In the genomic region with DNA sequence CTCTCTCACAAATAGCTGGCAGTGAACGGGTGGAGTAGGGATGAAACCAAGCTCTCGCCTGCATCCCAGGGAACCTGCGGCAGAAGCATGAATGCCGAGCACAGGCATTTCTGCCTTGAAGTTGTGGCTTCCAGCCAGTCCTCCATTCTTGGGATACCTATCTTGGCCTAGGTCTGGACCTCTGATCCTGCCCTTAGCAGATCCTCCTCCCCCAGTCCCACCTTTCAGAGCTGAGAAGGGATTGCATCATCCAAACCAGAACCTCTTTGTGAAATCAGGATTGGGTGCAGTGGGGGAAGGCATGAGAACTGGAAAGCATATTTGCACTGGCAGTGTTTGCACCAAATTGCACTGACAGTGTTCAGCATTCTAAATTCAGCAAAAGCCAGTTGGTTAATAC, we compare ENCODE assay signal across 1 cellular context.
A peak's percentile ranks its signal among the peaks of the same experiment; 100 is the strongest.
TF ChIP-seq lines count a peak whose summit lies in the region.

No MANE protein-coding gene starts in this region.

TF ChIP-seq in HepG2, 621 proteins besides CTCF, POLR2A, EP300 and RAD21 (continued from another document and continues in another):
- TF ChIP-seq, protein P1, sequence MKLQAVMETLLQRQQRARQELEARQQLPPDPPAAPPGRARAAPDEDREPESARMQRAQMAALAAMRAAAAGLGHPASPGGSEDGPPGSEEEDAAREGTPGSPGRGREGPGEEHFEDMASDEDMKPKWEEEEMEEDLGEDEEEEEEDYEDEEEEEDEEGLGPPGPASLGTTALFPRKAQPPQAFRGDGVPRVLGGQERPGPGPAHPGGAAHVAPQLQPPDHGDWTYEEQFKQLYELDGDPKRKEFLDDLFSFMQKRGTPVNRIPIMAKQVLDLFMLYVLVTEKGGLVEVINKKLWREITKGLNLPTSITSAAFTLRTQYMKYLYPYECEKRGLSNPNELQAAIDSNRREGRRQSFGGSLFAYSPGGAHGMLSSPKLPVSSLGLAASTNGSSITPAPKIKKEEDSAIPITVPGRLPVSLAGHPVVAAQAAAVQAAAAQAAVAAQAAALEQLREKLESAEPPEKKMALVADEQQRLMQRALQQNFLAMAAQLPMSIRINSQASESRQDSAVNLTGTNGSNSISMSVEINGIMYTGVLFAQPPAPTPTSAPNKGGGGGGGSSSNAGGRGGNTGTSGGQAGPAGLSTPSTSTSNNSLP (IDR thresholded peaks at IDR 0.05; ENCODE audit: low read depth, low read length) = no peak
- TF ChIP-seq IRF2 (CRISPR knock-in tag; IDR thresholded peaks at IDR 0.05) (0 out of 2 replicates have a peak, but pooled peaks have one; percentile 12), GPN1 (CRISPR knock-in tag; IDR thresholded peaks at IDR 0.05; ENCODE audit: borderline replicate concordance) (no peak), AKAP8 (CRISPR knock-in tag; IDR thresholded peaks at IDR 0.05) (no peak), KDM3A (CRISPR knock-in tag; IDR thresholded peaks at IDR 0.05; ENCODE audit: low read depth) (no peak), ZNF792 (CRISPR knock-in tag; IDR thresholded peaks at IDR 0.05) (no peak), ZNF788 (CRISPR knock-in tag; IDR thresholded peaks at IDR 0.05; ENCODE audit: borderline replicate concordance) (peak; percentile 50; the same call in 1 of the 2 replicates), ZSCAN31 (CRISPR knock-in tag; IDR thresholded peaks at IDR 0.05; ENCODE audit: low read depth) (peak; percentile 50; the same call in 1 of the 2 replicates), MAF1 (CRISPR knock-in tag; IDR thresholded peaks at IDR 0.05; ENCODE audit: borderline replicate concordance) (no peak), BRCA1 (CRISPR knock-in tag; IDR thresholded peaks at IDR 0.05) (no peak), ZMYM2 (CRISPR knock-in tag; IDR thresholded peaks at IDR 0.05) (no peak), FOXC1 (CRISPR knock-in tag; IDR thresholded peaks at IDR 0.05; ENCODE audit: borderline replicate concordance) (no peak), ZNF44 (CRISPR knock-in tag; IDR thresholded peaks at IDR 0.05) (no peak), HNF4A (CRISPR knock-in tag; IDR thresholded peaks at IDR 0.05) (peak; percentile 79), ZSCAN9 (CRISPR knock-in tag; IDR thresholded peaks at IDR 0.05; ENCODE audit: borderline replicate concordance) (peak; percentile 40; the same call in 1 of the 2 replicates), MXD4 (CRISPR knock-in tag; IDR thresholded peaks at IDR 0.05) (no peak), AGO1 (IDR thresholded peaks at IDR 0.05; ENCODE audit: low read depth, low read length, poor library complexity, severe bottlenecking) (no peak), EED (CRISPR knock-in tag; IDR thresholded peaks at IDR 0.05) (no peak), NR2C2 (CRISPR knock-in tag; IDR thresholded peaks at IDR 0.05; ENCODE audit: borderline replicate concordance) (0 out of 2 replicates have a peak, but pooled peaks have one; percentile 19), ZNF124 (CRISPR knock-in tag; IDR thresholded peaks at IDR 0.05) (peak; percentile 87), POLR2G (IDR thresholded peaks at IDR 0.05; ENCODE audit: low read depth, low read length) (no peak), ZNF552 (CRISPR knock-in tag; IDR thresholded peaks at IDR 0.05; ENCODE audit: borderline replicate concordance) (no peak), KDM5A (IDR thresholded peaks at IDR 0.05; ENCODE audit: borderline replicate concordance, low read length) (no peak), THAP11 (CRISPR knock-in tag; IDR thresholded peaks at IDR 0.05) (peak; percentile 75), PHF8 (CRISPR knock-in tag; IDR thresholded peaks at IDR 0.05) (no peak)
- TF ChIP-seq, protein P2, sequence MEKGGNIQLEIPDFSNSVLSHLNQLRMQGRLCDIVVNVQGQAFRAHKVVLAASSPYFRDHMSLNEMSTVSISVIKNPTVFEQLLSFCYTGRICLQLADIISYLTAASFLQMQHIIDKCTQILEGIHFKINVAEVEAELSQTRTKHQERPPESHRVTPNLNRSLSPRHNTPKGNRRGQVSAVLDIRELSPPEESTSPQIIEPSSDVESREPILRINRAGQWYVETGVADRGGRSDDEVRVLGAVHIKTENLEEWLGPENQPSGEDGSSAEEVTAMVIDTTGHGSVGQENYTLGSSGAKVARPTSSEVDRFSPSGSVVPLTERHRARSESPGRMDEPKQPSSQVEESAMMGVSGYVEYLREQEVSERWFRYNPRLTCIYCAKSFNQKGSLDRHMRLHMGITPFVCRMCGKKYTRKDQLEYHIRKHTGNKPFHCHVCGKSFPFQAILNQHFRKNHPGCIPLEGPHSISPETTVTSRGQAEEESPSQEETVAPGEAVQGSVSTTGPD (CRISPR knock-in tag; IDR thresholded peaks at IDR 0.05) = peak; percentile 82; the same call in 1 of the 2 replicates
- TF ChIP-seq, protein P3, sequence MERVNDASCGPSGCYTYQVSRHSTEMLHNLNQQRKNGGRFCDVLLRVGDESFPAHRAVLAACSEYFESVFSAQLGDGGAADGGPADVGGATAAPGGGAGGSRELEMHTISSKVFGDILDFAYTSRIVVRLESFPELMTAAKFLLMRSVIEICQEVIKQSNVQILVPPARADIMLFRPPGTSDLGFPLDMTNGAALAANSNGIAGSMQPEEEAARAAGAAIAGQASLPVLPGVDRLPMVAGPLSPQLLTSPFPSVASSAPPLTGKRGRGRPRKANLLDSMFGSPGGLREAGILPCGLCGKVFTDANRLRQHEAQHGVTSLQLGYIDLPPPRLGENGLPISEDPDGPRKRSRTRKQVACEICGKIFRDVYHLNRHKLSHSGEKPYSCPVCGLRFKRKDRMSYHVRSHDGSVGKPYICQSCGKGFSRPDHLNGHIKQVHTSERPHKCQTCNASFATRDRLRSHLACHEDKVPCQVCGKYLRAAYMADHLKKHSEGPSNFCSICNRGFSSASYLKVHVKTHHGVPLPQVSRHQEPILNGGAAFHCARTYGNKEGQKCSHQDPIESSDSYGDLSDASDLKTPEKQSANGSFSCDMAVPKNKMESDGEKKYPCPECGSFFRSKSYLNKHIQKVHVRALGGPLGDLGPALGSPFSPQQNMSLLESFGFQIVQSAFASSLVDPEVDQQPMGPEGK (CRISPR knock-in tag; IDR thresholded peaks at IDR 0.05) = peak; percentile 75
- TF ChIP-seq, protein P4, sequence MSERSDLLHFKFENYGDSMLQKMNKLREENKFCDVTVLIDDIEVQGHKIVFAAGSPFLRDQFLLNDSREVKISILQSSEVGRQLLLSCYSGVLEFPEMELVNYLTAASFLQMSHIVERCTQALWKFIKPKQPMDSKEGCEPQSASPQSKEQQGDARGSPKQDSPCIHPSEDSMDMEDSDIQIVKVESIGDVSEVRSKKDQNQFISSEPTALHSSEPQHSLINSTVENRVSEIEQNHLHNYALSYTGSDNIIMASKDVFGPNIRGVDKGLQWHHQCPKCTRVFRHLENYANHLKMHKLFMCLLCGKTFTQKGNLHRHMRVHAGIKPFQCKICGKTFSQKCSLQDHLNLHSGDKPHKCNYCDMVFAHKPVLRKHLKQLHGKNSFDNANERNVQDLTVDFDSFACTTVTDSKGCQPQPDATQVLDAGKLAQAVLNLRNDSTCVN (CRISPR knock-in tag; IDR thresholded peaks at IDR 0.05; ENCODE audit: borderline replicate concordance) = peak; percentile 39; the same call in 1 of the 2 replicates
- TF ChIP-seq, protein P5, sequence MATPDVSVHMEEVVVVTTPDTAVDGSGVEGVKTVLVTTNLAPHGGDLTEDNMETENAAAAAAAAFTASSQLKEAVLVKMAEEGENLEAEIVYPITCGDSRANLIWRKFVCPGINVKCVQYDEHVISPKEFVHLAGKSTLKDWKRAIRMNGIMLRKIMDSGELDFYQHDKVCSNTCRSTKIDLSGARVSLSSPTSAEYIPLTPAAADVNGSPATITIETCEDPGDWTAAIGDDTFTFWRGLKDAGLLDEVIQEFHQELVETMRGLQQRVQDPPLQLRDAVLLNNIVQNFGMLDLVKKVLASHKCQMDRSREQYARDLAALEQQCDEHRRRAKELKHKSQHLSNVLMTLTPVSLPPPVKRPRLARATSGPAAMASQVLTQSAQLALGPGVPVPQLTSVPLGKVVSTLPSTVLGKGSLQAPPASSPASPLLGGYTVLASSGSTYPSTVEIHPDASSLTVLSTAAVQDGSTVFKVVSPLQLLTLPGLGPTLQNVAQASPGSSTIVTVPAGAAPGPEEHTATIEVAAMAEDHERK (CRISPR knock-in tag; IDR thresholded peaks at IDR 0.05; ENCODE audit: low read depth) = no peak
- TF ChIP-seq, protein P6, sequence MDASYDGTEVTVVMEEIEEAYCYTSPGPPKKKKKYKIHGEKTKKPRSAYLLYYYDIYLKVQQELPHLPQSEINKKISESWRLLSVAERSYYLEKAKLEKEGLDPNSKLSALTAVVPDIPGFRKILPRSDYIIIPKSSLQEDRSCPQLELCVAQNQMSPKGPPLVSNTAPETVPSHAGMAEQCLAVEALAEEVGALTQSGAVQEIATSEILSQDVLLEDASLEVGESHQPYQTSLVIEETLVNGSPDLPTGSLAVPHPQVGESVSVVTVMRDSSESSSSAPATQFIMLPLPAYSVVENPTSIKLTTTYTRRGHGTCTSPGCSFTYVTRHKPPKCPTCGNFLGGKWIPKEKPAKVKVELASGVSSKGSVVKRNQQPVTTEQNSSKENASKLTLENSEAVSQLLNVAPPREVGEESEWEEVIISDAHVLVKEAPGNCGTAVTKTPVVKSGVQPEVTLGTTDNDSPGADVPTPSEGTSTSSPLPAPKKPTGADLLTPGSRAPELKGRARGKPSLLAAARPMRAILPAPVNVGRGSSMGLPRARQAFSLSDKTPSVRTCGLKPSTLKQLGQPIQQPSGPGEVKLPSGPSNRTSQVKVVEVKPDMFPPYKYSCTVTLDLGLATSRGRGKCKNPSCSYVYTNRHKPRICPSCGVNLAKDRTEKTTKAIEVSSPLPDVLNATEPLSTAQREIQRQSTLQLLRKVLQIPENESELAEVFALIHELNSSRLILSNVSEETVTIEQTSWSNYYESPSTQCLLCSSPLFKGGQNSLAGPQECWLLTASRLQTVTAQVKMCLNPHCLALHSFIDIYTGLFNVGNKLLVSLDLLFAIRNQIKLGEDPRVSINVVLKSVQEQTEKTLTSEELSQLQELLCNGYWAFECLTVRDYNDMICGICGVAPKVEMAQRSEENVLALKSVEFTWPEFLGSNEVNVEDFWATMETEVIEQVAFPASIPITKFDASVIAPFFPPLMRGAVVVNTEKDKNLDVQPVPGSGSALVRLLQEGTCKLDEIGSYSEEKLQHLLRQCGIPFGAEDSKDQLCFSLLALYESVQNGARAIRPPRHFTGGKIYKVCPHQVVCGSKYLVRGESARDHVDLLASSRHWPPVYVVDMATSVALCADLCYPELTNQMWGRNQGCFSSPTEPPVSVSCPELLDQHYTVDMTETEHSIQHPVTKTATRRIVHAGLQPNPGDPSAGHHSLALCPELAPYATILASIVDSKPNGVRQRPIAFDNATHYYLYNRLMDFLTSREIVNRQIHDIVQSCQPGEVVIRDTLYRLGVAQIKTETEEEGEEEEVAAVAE (CRISPR knock-in tag; IDR thresholded peaks at IDR 0.05; ENCODE audit: borderline replicate concordance) = no peak
- TF ChIP-seq, protein P7, sequence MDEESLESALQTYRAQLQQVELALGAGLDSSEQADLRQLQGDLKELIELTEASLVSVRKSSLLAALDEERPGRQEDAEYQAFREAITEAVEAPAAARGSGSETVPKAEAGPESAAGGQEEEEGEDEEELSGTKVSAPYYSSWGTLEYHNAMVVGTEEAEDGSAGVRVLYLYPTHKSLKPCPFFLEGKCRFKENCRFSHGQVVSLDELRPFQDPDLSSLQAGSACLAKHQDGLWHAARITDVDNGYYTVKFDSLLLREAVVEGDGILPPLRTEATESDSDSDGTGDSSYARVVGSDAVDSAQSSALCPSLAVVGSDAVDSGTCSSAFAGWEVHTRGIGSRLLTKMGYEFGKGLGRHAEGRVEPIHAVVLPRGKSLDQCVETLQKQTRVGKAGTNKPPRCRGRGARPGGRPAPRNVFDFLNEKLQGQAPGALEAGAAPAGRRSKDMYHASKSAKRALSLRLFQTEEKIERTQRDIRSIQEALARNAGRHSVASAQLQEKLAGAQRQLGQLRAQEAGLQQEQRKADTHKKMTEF (CRISPR knock-in tag; IDR thresholded peaks at IDR 0.05) = no peak
- TF ChIP-seq, protein P8, sequence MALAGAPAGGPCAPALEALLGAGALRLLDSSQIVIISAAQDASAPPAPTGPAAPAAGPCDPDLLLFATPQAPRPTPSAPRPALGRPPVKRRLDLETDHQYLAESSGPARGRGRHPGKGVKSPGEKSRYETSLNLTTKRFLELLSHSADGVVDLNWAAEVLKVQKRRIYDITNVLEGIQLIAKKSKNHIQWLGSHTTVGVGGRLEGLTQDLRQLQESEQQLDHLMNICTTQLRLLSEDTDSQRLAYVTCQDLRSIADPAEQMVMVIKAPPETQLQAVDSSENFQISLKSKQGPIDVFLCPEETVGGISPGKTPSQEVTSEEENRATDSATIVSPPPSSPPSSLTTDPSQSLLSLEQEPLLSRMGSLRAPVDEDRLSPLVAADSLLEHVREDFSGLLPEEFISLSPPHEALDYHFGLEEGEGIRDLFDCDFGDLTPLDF (CRISPR knock-in tag; IDR thresholded peaks at IDR 0.05) = no peak
- TF ChIP-seq, protein P9, sequence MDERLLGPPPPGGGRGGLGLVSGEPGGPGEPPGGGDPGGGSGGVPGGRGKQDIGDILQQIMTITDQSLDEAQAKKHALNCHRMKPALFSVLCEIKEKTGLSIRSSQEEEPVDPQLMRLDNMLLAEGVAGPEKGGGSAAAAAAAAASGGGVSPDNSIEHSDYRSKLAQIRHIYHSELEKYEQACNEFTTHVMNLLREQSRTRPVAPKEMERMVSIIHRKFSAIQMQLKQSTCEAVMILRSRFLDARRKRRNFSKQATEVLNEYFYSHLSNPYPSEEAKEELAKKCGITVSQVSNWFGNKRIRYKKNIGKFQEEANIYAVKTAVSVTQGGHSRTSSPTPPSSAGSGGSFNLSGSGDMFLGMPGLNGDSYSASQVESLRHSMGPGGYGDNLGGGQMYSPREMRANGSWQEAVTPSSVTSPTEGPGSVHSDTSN (CRISPR knock-in tag; IDR thresholded peaks at IDR 0.05) = no peak
